Comparison of ENCODE assay signal across 24 cellular contexts in genomic region chr1:96060621-96061020, GRCh38.
"Had no signal": no experiment of that assay in that cellular context is flagged by ENCODE, and none has a peak within 500 bp of the region (broad histone marks: within the 10 kb centered on the region; RNA-seq: fewer than 3 reads in every experiment).

No MANE protein-coding gene starts in this region.

- H3K36me3 ChIP-seq: adrenal gland, breast epithelium, upper lobe of right lung, WERI-Rb-1 had no signal

- H3K4me1 Mint-ChIP-seq: memory B cell had no signal

- H3K4me3 Mint-ChIP-seq: activated CD4-positive, alpha-beta memory T cell treated with anti-CD3 and anti-CD28 coated beads for 36 hours; activated T-helper 1 cell treated with anti-CD3 and anti-CD28 coated beads, Interleukin-12 subunit alpha, Interleukin-12 subunit beta, Interleukin-2, Interleukin-4 antibody, amounts not matched to agents 30 ng/mL and 10 ng/mL and 1 ng/mL, durations not matched to agents 14 hours and 24 hours and 36 hours; memory B cell had no signal

- H3K4me3 ChIP-seq: adrenal gland, breast epithelium, coronary artery, upper lobe of right lung had no signal

- H3K9me3 ChIP-seq: adrenal gland, breast epithelium had no signal

- H3K4me1 ChIP-seq: adrenal gland, breast epithelium, upper lobe of right lung had no signal

- ATAC-seq: activated naive CD4-positive, alpha-beta T cell treated with anti-CD3 and anti-CD28 coated beads, Interleukin-2, amount 50 U/mL, for 72 hours; left ventricle myocardium superior; upper lobe of right lung had no signal

- H3K36me3 Mint-ChIP-seq: memory B cell had no signal

- H3K27me3 Mint-ChIP-seq: activated CD4-positive, alpha-beta memory T cell treated with anti-CD3 and anti-CD28 coated beads for 36 hours; memory B cell had no signal

- DNase-seq: activated CD4-positive, alpha-beta memory T cell treated with anti-CD3 and anti-CD28 coated beads for 36 hours; activated CD4-positive, alpha-beta T cell treated with anti-CD3 and anti-CD28 coated beads for 4 hours; activated gamma-delta T cell treated with Interleukin-2 at 50 U/mL for 16 hours; activated T-cell treated with anti-CD3 and anti-CD28 coated beads for 4 hours; adrenal gland; erythroblast; foreskin melanocyte; glutamatergic neuron; hippocampal formation; kidney glomerular epithelial cell; left ventricle myocardium superior; occipital lobe; posterior cingulate gyrus; stimulated activated CD4-positive, alpha-beta T cell treated with anti-CD3 and anti-CD28 coated beads, Interleukin-12 subunit alpha, Interleukin-12 subunit beta, amount 100 ng/mL, for 4 hours; stimulated activated CD4-positive, alpha-beta T cell treated with anti-CD3 and anti-CD28 coated beads, Interleukin-1b, Interleukin-23, amount 100 ng/mL, for 48 hours; stimulated activated CD8-positive, alpha-beta memory T cell treated with anti-CD3 and anti-CD28 coated beads, Interleukin-4, amount 100 ng/mL, for 48 hours; stimulated activated naive CD4-positive, alpha-beta T cell; upper lobe of right lung; WERI-Rb-1 had no signal

- H3K27ac Mint-ChIP-seq: activated CD4-positive, alpha-beta memory T cell treated with anti-CD3 and anti-CD28 coated beads for 36 hours; activated naive CD4-positive, alpha-beta T cell treated with anti-CD3 and anti-CD28 coated beads, Interleukin-2, amount 50 U/mL, for 72 hours; activated T-helper 1 cell treated with anti-CD3 and anti-CD28 coated beads, Interleukin-12 subunit alpha, Interleukin-12 subunit beta, Interleukin-2, Interleukin-4 antibody, amounts not matched to agents 30 ng/mL and 10 ng/mL and 1 ng/mL, durations not matched to agents 14 hours and 24 hours and 36 hours; memory B cell had no signal

- H3K27ac ChIP-seq: adrenal gland, breast epithelium, coronary artery, upper lobe of right lung, WERI-Rb-1 had no signal
